Comparison of ENCODE assay signal across 8 cellular contexts in the genomic region with DNA sequence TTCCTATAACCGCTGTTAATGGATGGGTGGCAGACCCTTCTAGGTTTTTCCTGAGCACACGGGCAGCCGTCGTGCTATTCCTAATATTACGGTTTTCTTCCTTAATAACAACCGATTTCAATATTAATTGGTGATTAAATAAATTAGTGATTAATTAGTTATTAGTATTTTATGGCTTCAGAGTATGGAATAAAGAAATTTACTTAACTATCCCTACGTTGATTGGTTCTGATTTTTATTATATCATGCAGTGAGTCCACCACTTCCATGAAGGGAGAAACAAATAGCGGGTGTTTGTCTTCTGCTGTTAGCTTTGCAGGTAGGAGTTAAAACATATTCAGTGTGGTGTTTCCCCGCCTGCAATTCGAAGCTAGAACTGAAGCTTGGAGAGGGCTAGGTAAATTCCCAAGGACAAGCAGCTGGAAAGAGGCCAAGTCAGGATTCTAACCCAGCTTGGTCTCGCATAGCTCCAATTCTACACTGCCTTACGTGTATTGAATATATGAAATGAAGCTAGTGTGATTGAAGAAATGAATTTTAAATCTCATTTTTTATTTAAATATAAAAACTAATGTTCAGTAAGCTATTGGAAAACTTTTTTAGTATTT. TPM values are rescaled to one million over a fixed set of nuclear protein-coding genes. Genes with fewer than 3 reads are reported as not detected.
A peak's percentile ranks its signal among the peaks of the same experiment; 100 is the strongest.
DNase-seq lines count a peak whose midpoint lies in the region; ATAC-seq and TF ChIP-seq lines count a peak whose summit lies in the region.

No MANE protein-coding gene starts in this region.

- H2AFZ ChIP-seq in fibroblast of lung (ENCODE audit: low read length) = no peak overlapping the region

- TF ChIP-seq CTCF in VCaP (conservative IDR thresholded peaks at IDR 0.05) (no peak), fibroblast of lung (conservative IDR thresholded peaks at IDR 0.05 in 1 of 2, IDR thresholded peaks at IDR 0.05 in 1 of 2; ENCODE audit: low read depth in 1 of 2, low read length in 2 of 2) (no peak), nephron progenitor cell (IDR thresholded peaks at IDR 0.05) (no peak)

- no peaks in the 10 kb centered on the region for H3K27me3 ChIP-seq in fibroblast of lung (ENCODE audit: control insufficient read depth, insufficient read depth, low read length)

- H3K4me1 ChIP-seq in fibroblast of lung (ENCODE audit: control insufficient read depth, extremely low read depth, insufficient read depth, low read length) = peaks cover 3% of the 10 kb centered on the region

- no peaks in the 10 kb centered on the region for H3K9me3 Mint-ChIP-seq in nephron progenitor cell

- H3K79me2 ChIP-seq in fibroblast of lung (ENCODE audit: control insufficient read depth, insufficient read depth, low read length) = peaks cover 25% of the 10 kb centered on the region

- no peaks in the 10 kb centered on the region for H3K36me3 ChIP-seq in fibroblast of lung (ENCODE audit: control insufficient read depth, insufficient read depth, low read length)

- H3K9ac ChIP-seq in fibroblast of lung (ENCODE audit: insufficient read depth, low read length) = peak overlapping the region; percentile 80

- H3K27ac ChIP-seq in VCaP = peak overlapping the region; percentile 81
- H3K27ac ChIP-seq in fibroblast of lung (ENCODE audit: insufficient read depth, low read length) = peak overlapping the region; percentile 98

- H3K4me2 ChIP-seq in fibroblast of lung (ENCODE audit: extremely low read depth, insufficient read depth, low read length) = peak overlapping the region; percentile 73

- H3K9me3 ChIP-seq in fibroblast of lung (ENCODE audit: control insufficient read depth, insufficient read depth, low read depth, low read length) = no peaks in the 10 kb centered on the region

- ATAC-seq in HG03097 (IDR thresholded peaks at IDR 0.05; ENCODE audit: low FRiP score, unreplicated experiment) (no peak), GM18868 (IDR thresholded peaks at IDR 0.05; ENCODE audit: unreplicated experiment) (no peak), GM18870 (IDR thresholded peaks at IDR 0.05; ENCODE audit: unreplicated experiment) (no peak)

- H3K27me3 Mint-ChIP-seq in nephron progenitor cell (ENCODE audit: low read depth, poor library complexity) = no peaks in the 10 kb centered on the region

- peak overlapping the region; percentile 68 to 96 (median 85) for H3K4me3 ChIP-seq in fibroblast of lung (replicated peaks in 1 of 4; ENCODE audit: control extremely low read depth in 1 of 4, insufficient read depth in 1 of 4, low read depth in 3 of 4, low read length in 4 of 4)

- H3K4me3 Mint-ChIP-seq in nephron progenitor cell = peak overlapping the region; percentile 100

- H4K20me1 ChIP-seq in fibroblast of lung (ENCODE audit: control insufficient read depth, extremely low read depth, insufficient read depth, low read length) = peaks cover 1% of the 10 kb centered on the region

- peak; percentile 32 for DNase-seq in stimulated activated CD4-positive, alpha-beta T cell treated with anti-CD3 and anti-CD28 coated beads, Interleukin-15, amount 100 ng/mL, for 24 hours
- DNase-seq in stimulated activated CD4-positive, alpha-beta T cell treated with anti-CD3 and anti-CD28 coated beads, Interleukin-12 subunit alpha, Interleukin-12 subunit beta, amount 100 ng/mL, for 4 hours = no peak
- DNase-seq in fibroblast of lung (ENCODE audit: low read depth in 2 of 2) (peak; percentile 12 to 51), nephron progenitor cell (no peak)

- H3K27ac Mint-ChIP-seq in nephron progenitor cell = peak overlapping the region; percentile 100

- H3K4me1 Mint-ChIP-seq in nephron progenitor cell = peaks cover 48% of the 10 kb centered on the region

- H3K36me3 Mint-ChIP-seq in nephron progenitor cell (ENCODE audit: low read depth) = peaks cover 26% of the 10 kb centered on the region

RNA-seq across cellular contexts. Expression of gene CSTF2T, which starts 0.9 kb away (rescaled TPM):
- 14.9 and 20.0 TPM in 2 replicates for total RNA-seq in fibroblast of lung
- polyA plus RNA-seq in fibroblast of lung = 5.9 and 8.3 TPM in 2 replicates
- polyA plus RNA-seq in fibroblast of lung (2012) = 10.1 and 14.4 TPM in 2 replicates
- 12.6 and 13.2 TPM in 2 replicates for polyA minus RNA-seq in fibroblast of lung (ENCODE audit: low replicate concordance)

Comparison
In these comparisons a context has a peak if more than half of its experiments do, and no peak if none do; other contexts are left out.
1. DNase-seq: peak in stimulated activated CD4-positive, alpha-beta T cell treated with anti-CD3 and anti-CD28 coated beads, Interleukin-15, amount 100 ng/mL, for 24 hours (single experiment) and fibroblast of lung (2 of 2); none in stimulated activated CD4-positive, alpha-beta T cell treated with anti-CD3 and anti-CD28 coated beads, Interleukin-12 subunit alpha, Interleukin-12 subunit beta, amount 100 ng/mL, for 4 hours (single experiment) and nephron progenitor cell (single experiment).